ENCODE assay signal across 8 cellular contexts in genomic region chr17:38509772-38510423, GRCh38.
DNase-seq lines count a peak whose midpoint lies in the region; ATAC-seq, FAIRE-seq and TF ChIP-seq lines count a peak whose summit lies in the region.

No MANE protein-coding gene starts in this region.

- TF ChIP-seq POLR2A in GM12878 (IDR thresholded peaks at IDR 0.05; ENCODE audit: low read depth, low read length) = no peak

- no peak overlapping the region for H3K4me3 ChIP-seq in GM12878

- CTCF ChIA-PET in GM12878 (lab: Yijun Ruan, JAX) = interaction anchor here (0.6 to 2.0 kb wide), 8 partner anchors 18 to 547 kb away, joined by 3 to 9 read pairs (median 6); no protein-coding TSS in a partner anchor

- peak overlapping the region; percentile 26 for H3K4me2 ChIP-seq in GM12878 (ENCODE audit: control insufficient read depth, insufficient read depth)

- H3K9me3 Mint-ChIP-seq in T-helper 1 cell treated with Interleukin-12 subunit alpha and Interleukin-12 subunit beta and Interleukin-4 antibody, amounts not matched to agents 30 μg/mL and 1 μg/mL, for 36 hours = no peaks in the 10 kb centered on the region
- H3K9me3 Mint-ChIP-seq in stimulated activated naive CD8-positive, alpha-beta T cell treated with anti-CD3 and anti-CD28 coated beads, Interleukin-15, amount 100 ng/mL, for 72 hours = no peaks in the 10 kb centered on the region

- peaks cover 4 to 10% of the 10 kb centered on the region in 2 experiments; a peak in 3 of 4 replicates for H3K27me3 ChIP-seq in GM12878 (replicated peaks in 1 of 2; ENCODE audit: control insufficient read depth in 2 of 2, insufficient read depth in 2 of 2, low read length in 1 of 2)

- no peaks in the 10 kb centered on the region for H3K9me3 ChIP-seq in GM12878 (replicated peaks; ENCODE audit: control insufficient read depth, insufficient read depth, low read length)

- H3K9ac ChIP-seq in GM12878 (ENCODE audit: control insufficient read depth, insufficient read depth, low read length) = no peak overlapping the region

- RAD21 ChIA-PET in GM12878 (lab: Charles Lee; ENCODE audit: unreplicated experiment) = no interaction called here

- SMC1A ChIA-PET in GM12878 (lab: Charles Lee; ENCODE audit: uncharacterized antibody, unreplicated experiment) = no interaction called here

- no peaks in the 10 kb centered on the region for H4K20me1 ChIP-seq in GM12878 (ENCODE audit: control insufficient read depth, insufficient read depth)

- no peak for TF ChIP-seq EP300 in GM12878 (IDR thresholded peaks at IDR 0.05; ENCODE audit: borderline replicate concordance in 1 of 2, control insufficient read depth in 1 of 2, low read depth in 2 of 2, low read length in 2 of 2)

- peaks cover 3% of the 10 kb centered on the region; the same call in 1 of the 2 replicates for H3K4me1 ChIP-seq in GM12878 (ENCODE audit: control insufficient read depth, insufficient read depth, low read length)

- TF ChIP-seq CTCF in GM12878 (IDR thresholded peaks at IDR 0.05 in 2 of 3, conservative IDR thresholded peaks at IDR 0.05 in 1 of 3; ENCODE audit: control insufficient read depth in 2 of 3, extremely low read depth in 1 of 3, insufficient read depth in 1 of 3, low read depth in 3 of 3, low read length in 3 of 3) = no peak

- no peak for FAIRE-seq in GM12878 (lab: Jason Lieb, UNC)

- peak overlapping the region; percentile 78 for H3K4me3 Mint-ChIP-seq in T-helper 1 cell treated with Interleukin-12 subunit alpha and Interleukin-12 subunit beta and Interleukin-4 antibody, amounts not matched to agents 30 μg/mL and 1 μg/mL, for 36 hours
- H3K4me3 Mint-ChIP-seq in stimulated activated naive CD8-positive, alpha-beta T cell treated with anti-CD3 and anti-CD28 coated beads, Interleukin-15, amount 100 ng/mL, for 72 hours = peak overlapping the region; percentile 94 to 99

- H3K79me2 ChIP-seq in GM12878 (ENCODE audit: control insufficient read depth, insufficient read depth, low read length) = no peaks in the 10 kb centered on the region

- ATAC-seq in GM12878 (peak; percentile 55), HG03378 (IDR thresholded peaks at IDR 0.05; ENCODE audit: unreplicated experiment) (no peak)
- peak; percentile 49 for ATAC-seq in stimulated activated naive CD8-positive, alpha-beta T cell treated with anti-CD3 and anti-CD28 coated beads, Interleukin-15, amount 100 ng/mL, for 72 hours

- POLR2A ChIA-PET in GM12878 (lab: Charles Lee) = no interaction called here

- peaks cover 5% of the 10 kb centered on the region for H3K4me1 Mint-ChIP-seq in T-helper 1 cell treated with Interleukin-12 subunit alpha and Interleukin-12 subunit beta and Interleukin-4 antibody, amounts not matched to agents 30 μg/mL and 1 μg/mL, for 36 hours (ENCODE audit: low read depth)
- peaks cover 16% of the 10 kb centered on the region for H3K4me1 Mint-ChIP-seq in stimulated activated naive CD8-positive, alpha-beta T cell treated with anti-CD3 and anti-CD28 coated beads, Interleukin-15, amount 100 ng/mL, for 72 hours

- H2AFZ ChIP-seq in GM12878 (ENCODE audit: control insufficient read depth, low read depth, low read length) = no peak overlapping the region

- no peaks in the 10 kb centered on the region for H3K36me3 Mint-ChIP-seq in T-helper 1 cell treated with Interleukin-12 subunit alpha and Interleukin-12 subunit beta and Interleukin-4 antibody, amounts not matched to agents 30 μg/mL and 1 μg/mL, for 36 hours (ENCODE audit: low read depth)

- H3K36me3 ChIP-seq in GM12878 (ENCODE audit: control insufficient read depth in 2 of 2, insufficient read depth in 2 of 2, low read length in 1 of 2) = no peaks in the 10 kb centered on the region

- in situ Hi-C loops in GM12878 (cut with MboI) = no loop called here

- no peak for TF ChIP-seq RAD21 in GM12878 (IDR thresholded peaks at IDR 0.05; ENCODE audit: insufficient read depth, low read depth, low read length)

- BruUV-seq in GM12878 (replicated peaks; lab: Mats Ljungman, UMichigan) = no TSS peak

- peaks cover 41% of the 10 kb centered on the region for H3K27me3 Mint-ChIP-seq in T-helper 1 cell treated with Interleukin-12 subunit alpha and Interleukin-12 subunit beta and Interleukin-4 antibody, amounts not matched to agents 30 μg/mL and 1 μg/mL, for 36 hours (ENCODE audit: low read depth)
- H3K27me3 Mint-ChIP-seq in stimulated activated naive CD8-positive, alpha-beta T cell treated with anti-CD3 and anti-CD28 coated beads, Interleukin-15, amount 100 ng/mL, for 72 hours = peaks cover 53% of the 10 kb centered on the region

- peak overlapping the region; percentile 68 for H3K27ac Mint-ChIP-seq in T-helper 1 cell treated with Interleukin-12 subunit alpha and Interleukin-12 subunit beta and Interleukin-4 antibody, amounts not matched to agents 30 μg/mL and 1 μg/mL, for 36 hours
- H3K27ac Mint-ChIP-seq in stimulated activated naive CD8-positive, alpha-beta T cell treated with anti-CD3 and anti-CD28 coated beads, Interleukin-15, amount 100 ng/mL, for 72 hours = peak overlapping the region; percentile 31 to 99

- no peak overlapping the region for H3K27ac ChIP-seq in GM12878 (ENCODE audit: control insufficient read depth, insufficient read depth)

- WGBS in GM12878 (ENCODE audit: insufficient coverage, insufficient replicate concordance, low lambda C conversion rate, missing lambda C conversion rate) = 7% methylated on average over 57 of the region's 81 CpGs

- intact Hi-C loops in GM12878 (cut with micrococcal nuclease; ENCODE audit: unreplicated experiment) = loop anchor here (5.0 kb wide), 1 partner anchor 157 kb away; no protein-coding TSS in a partner anchor

- DNase-seq in T-helper 1 cell (no peak), GM12878 (ENCODE audit: low read depth, low spot score) (no peak), iris pigment epithelial cell (ENCODE audit: low read depth) (peak; percentile 60), Kasumi-1 (lab: John Stamatoyannopoulos, UW) (no peak), NCI-H1930 (lab: John Stamatoyannopoulos, UW) (no peak)
- DNase-seq in stimulated activated naive CD8-positive, alpha-beta T cell treated with anti-CD3 and anti-CD28 coated beads, Interleukin-15, amount 100 ng/mL, for 72 hours = no peak

TF ChIP-seq in GM12878, 131 proteins besides CTCF, POLR2A, EP300 and RAD21:
- no peak for TF ChIP-seq POLR2AphosphoS5 (IDR thresholded peaks at IDR 0.05; ENCODE audit: low read length)
- TF ChIP-seq SUZ12 (IDR thresholded peaks at IDR 0.05; ENCODE audit: unreplicated experiment) = no peak
